26 cellular contexts compared by ENCODE assay signal in the genomic region with DNA sequence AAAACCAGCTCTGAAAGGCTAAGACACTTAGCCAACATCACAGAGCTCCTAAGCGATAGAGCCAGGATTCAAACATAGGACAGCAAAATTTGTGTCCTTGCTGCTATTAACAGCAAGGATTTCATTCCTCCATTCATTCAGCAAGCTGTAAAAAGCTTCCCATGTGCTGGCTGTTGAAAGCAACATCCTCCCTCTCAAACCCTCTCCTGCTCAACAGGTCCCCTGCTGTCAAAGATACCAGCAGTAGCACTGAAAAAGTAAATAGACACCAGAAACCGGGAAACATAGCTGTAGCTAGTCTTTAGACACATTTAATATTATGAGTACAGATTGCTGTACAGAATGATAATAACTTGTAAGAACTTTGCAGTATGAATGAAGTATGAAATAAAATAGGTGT. TPM values are rescaled to one million over a fixed set of nuclear protein-coding genes. Genes with fewer than 3 reads are reported as not detected.
"Had no signal": no experiment of that assay in that cellular context is flagged by ENCODE, and none has a peak within 500 bp of the region (broad histone marks: within the 10 kb centered on the region; RNA-seq: fewer than 3 reads in every experiment).

No MANE protein-coding gene starts in this region.

- H3K4me3 ChIP-seq: ascending aorta, cardiac muscle cell, ovary, prostate gland, skin epidermis, testis had no signal

- H3K4me1 ChIP-seq: ascending aorta, prostate gland, testis had no signal

- H3K27ac ChIP-seq: ascending aorta, ovary, prostate gland, skin epidermis, testis had no signal

- H3K36me3 ChIP-seq: ascending aorta, cardiac muscle cell, ovary, prostate gland had no signal

- DNase-seq: activated CD4-positive, alpha-beta T cell treated with anti-CD3 and anti-CD28 coated beads for 36 hours; activated CD4-positive, CD25-positive, alpha-beta regulatory T cell; activated CD8-positive, alpha-beta memory T cell treated with anti-CD3 and anti-CD28 coated beads for 24 hours; activated effector memory CD4-positive, alpha-beta T cell treated with Interleukin-2 at 50 U/mL for 16 hours; activated naive CD4-positive, alpha-beta T cell treated with anti-CD3 and anti-CD28 coated beads for 36 hours; activated naive CD8-positive, alpha-beta T cell treated with anti-CD3 and anti-CD28 coated beads, Interleukin-2, amount 10 ng/mL, durations not matched to agents 7 days and 5 days; cortex of kidney; foreskin fibroblast; head of caudate nucleus; hippocampal formation; immature natural killer cell; kidney; left colon; mammary epithelial cell; naive thymus-derived CD4-positive, alpha-beta T cell; ovary; retina; stimulated activated CD4-positive, alpha-beta T cell treated with anti-CD3 and anti-CD28 coated beads, Interleukin-12 subunit alpha, Interleukin-12 subunit beta, amount 100 ng/mL, for 4 hours; stimulated activated CD4-positive, alpha-beta T cell treated with anti-CD3 and anti-CD28 coated beads, Interleukin-4, amount 100 ng/mL, for 1 hour; stimulated activated naive CD8-positive, alpha-beta T cell treated with anti-CD3 and anti-CD28 coated beads, Interleukin-15, Interleukin-2, amounts not matched to agents 100 U/mL and 50 U/mL, for 24 hours; testis; trophoblast cell had no signal

- H3K27me3 ChIP-seq: ascending aorta, cardiac muscle cell, ovary, testis had no signal

RNA-seq across cellular contexts. Expression of gene ADAMTSL1, which starts 52.6 kb away (rescaled TPM):
- polyA plus RNA-seq: immature natural killer cell; naive thymus-derived CD4-positive, alpha-beta T cell had no signal
